Comparison of ENCODE assay signal across 16 cellular contexts in the genomic region with DNA sequence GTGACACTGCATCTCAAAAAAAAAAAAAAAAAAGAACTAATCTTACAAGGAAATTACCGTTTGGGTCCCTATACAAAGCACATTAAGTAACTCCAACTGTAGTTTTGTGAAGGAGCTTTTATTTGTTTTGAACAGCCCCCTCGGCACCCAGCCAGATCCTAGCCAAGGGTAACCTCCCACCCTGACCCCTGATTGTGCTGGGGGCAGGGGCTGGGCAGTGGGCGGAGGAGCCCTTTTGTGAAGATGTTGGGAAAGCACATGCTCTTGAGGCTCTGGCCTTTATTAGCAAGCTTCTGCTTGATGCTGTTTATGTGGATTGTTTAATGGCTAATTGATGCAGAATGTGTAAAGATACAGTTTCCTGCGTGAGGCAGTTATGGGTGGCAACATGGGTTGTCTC.
A peak's percentile ranks its signal among the peaks of the same experiment; 100 is the strongest.
DNase-seq lines count a peak whose midpoint lies in the region; ATAC-seq and TF ChIP-seq lines count a peak whose summit lies in the region.
"Had no signal": no experiment of that assay in that cellular context is flagged by ENCODE, and none has a peak within 500 bp of the region (broad histone marks: within the 10 kb centered on the region; RNA-seq: fewer than 3 reads in every experiment).

No MANE protein-coding gene starts in this region.

- intact Hi-C loops in esophagus muscularis mucosa (cut with DNase I), result no loop called here

- peaks cover 6% of the 10 kb centered on the region in 2 donors for H3K9me3 ChIP-seq in neuronal stem cell (replicated peaks in 1 of 2; ENCODE audit: control insufficient read depth in 2 of 2, insufficient read depth in 1 of 2, low read depth in 1 of 2, low read length in 2 of 2)
- peaks cover 0 to 7% (median 6%) of the 10 kb centered on the region in 4 donors for H3K9me3 ChIP-seq in esophagus muscularis mucosa

- no peak overlapping the region for H3K23ac ChIP-seq in neuronal stem cell (ENCODE audit: low read depth, low read length, poor library complexity)

- no peak overlapping the region for H2BK120ac ChIP-seq in neuronal stem cell (ENCODE audit: low read depth, low read length)

- no peak overlapping the region for H3K4ac ChIP-seq in neuronal stem cell (ENCODE audit: low read length)

- H3K36me3 ChIP-seq in neuronal stem cell (replicated peaks in 1 of 2; ENCODE audit: control insufficient read depth in 2 of 2, insufficient read depth in 2 of 2, low read length in 2 of 2) (no peaks in the 10 kb centered on the region), esophagus muscularis mucosa (no peaks in the 10 kb centered on the region)
- H3K36me3 ChIP-seq: HAP-1 had no signal

- DNase-seq in NCI-H1417 (lab: John Stamatoyannopoulos, UW) (peak in 2 of 3 experiments; percentile 16 to 69), NCI-H1417 treated with DMSO at 0.1 percent for 48 hours (lab: John Stamatoyannopoulos, UW) (no peak), NCI-H748 treated with DMSO at 0.1 percent for 48 hours (lab: John Stamatoyannopoulos, UW) (peak; percentile 44), neuronal stem cell (ENCODE audit: low spot score) (peak; percentile 50), esophagus muscularis mucosa (ENCODE audit: extremely low spot score) (no peak), Ammon's horn (ENCODE audit: low spot score) (no peak)
- DNase-seq: AML-193; Calu3; CD4-positive, CD25-positive, alpha-beta regulatory T cell; DMS 273 treated with DMSO at 0.1 percent for 48 hours; HFFc6 had no signal

- H3K4me1 ChIP-seq in neuronal stem cell (ENCODE audit: control insufficient read depth in 2 of 2, insufficient read depth in 1 of 2, low read depth in 1 of 2, low read length in 2 of 2) (peaks cover 2 to 3% of the 10 kb centered on the region in 2 donors), esophagus muscularis mucosa (no peaks in the 10 kb centered on the region)
- H3K4me1 ChIP-seq: BLaER1 treated with 17β-estradiol and CSF1 and Interleukin-3, amounts not matched to agents 10 nM and 100 nM had no signal

- H3K14ac ChIP-seq in neuronal stem cell (ENCODE audit: low read length), result no peak overlapping the region

- no peak overlapping the region for H2AFZ ChIP-seq in neuronal stem cell (ENCODE audit: low read length)

- no peak for TF ChIP-seq POLR2A in esophagus muscularis mucosa (IDR thresholded peaks at IDR 0.05; ENCODE audit: low read depth)

- no peak for TF ChIP-seq EP300 in esophagus muscularis mucosa (IDR thresholded peaks at IDR 0.05)

- H3K4me3 ChIP-seq in neuronal stem cell (ENCODE audit: low read length in 2 of 2), result no peak overlapping the region
- H3K4me3 ChIP-seq in esophagus muscularis mucosa, result no peak overlapping the region
- H3K4me3 ChIP-seq: BLaER1 treated with 17β-estradiol and CSF1 and Interleukin-3, amounts not matched to agents 10 nM and 100 nM; HAP-1; K562 had no signal

- no peak overlapping the region for H2BK12ac ChIP-seq in neuronal stem cell (ENCODE audit: low read length)

- TF ChIP-seq CTCF in esophagus muscularis mucosa (IDR thresholded peaks at IDR 0.05), result no peak

- H3K27ac ChIP-seq in neuronal stem cell (replicated peaks; ENCODE audit: low read length), result no peak overlapping the region
- H3K27ac ChIP-seq in esophagus muscularis mucosa (replicated peaks in 1 of 4), result no peak overlapping the region
- H3K27ac ChIP-seq: 22Rv1; BLaER1 treated with 17β-estradiol and CSF1 and Interleukin-3, amounts not matched to agents 10 nM and 100 nM had no signal

- no peak overlapping the region for H3K4me2 ChIP-seq in neuronal stem cell (ENCODE audit: insufficient read depth, low read length, poor library complexity, severe bottlenecking)
- H3K4me2 ChIP-seq: BLaER1 treated with 17β-estradiol and CSF1 and Interleukin-3, amounts not matched to agents 10 nM and 100 nM had no signal

- no peak overlapping the region for H2BK15ac ChIP-seq in neuronal stem cell (ENCODE audit: low read length)

- no peak overlapping the region for H2AK5ac ChIP-seq in neuronal stem cell (ENCODE audit: low read depth, low read length)

- no peak overlapping the region for H3K18ac ChIP-seq in neuronal stem cell (ENCODE audit: low read length)

- no peak overlapping the region for H3K9ac ChIP-seq in neuronal stem cell (ENCODE audit: low read depth, low read length, poor library complexity)
- H3K9ac ChIP-seq: BLaER1 treated with 17β-estradiol and CSF1 and Interleukin-3, amounts not matched to agents 10 nM and 100 nM had no signal

- WGBS in neuronal stem cell (ENCODE audit: extremely low coverage in 2 of 2, insufficient read length in 2 of 2, insufficient replicate concordance in 1 of 2), 2 donors, result no CpG with 5 or more reads among the region's 4 CpGs
- 82% methylated on average over 4 of the region's 4 CpGs for WGBS in esophagus muscularis mucosa

- H3K79me1 ChIP-seq in neuronal stem cell (ENCODE audit: low read depth, low read length), result no peaks in the 10 kb centered on the region

- H4K8ac ChIP-seq in neuronal stem cell (ENCODE audit: low read depth, low read length), result no peak overlapping the region

- H4K91ac ChIP-seq in neuronal stem cell (ENCODE audit: low read depth, low read length, poor library complexity), result no peak overlapping the region

- ATAC-seq in GM18511 (IDR thresholded peaks at IDR 0.05; ENCODE audit: unreplicated experiment), result no peak
- ATAC-seq: K562 had no signal

- no peak overlapping the region for H2BK5ac ChIP-seq in neuronal stem cell (ENCODE audit: low read length)

- H3K27me3 ChIP-seq in neuronal stem cell (ENCODE audit: control insufficient read depth in 3 of 3, insufficient read depth in 3 of 3, low read depth in 1 of 3, low read length in 3 of 3) (peaks cover 0 to 2% (median 0%) of the 10 kb centered on the region in 3 experiments), esophagus muscularis mucosa (no peaks in the 10 kb centered on the region)
- H3K27me3 ChIP-seq: BLaER1 treated with 17β-estradiol and CSF1 and Interleukin-3, amounts not matched to agents 10 nM and 100 nM had no signal

Comparison
In these comparisons a context has a peak if more than half of its experiments do, and no peak if none do; other contexts are left out.
1. DNase-seq: peak in NCI-H1417 (2 of 3), NCI-H748 treated with DMSO at 0.1 percent for 48 hours (single experiment) and neuronal stem cell (single experiment); none in NCI-H1417 treated with DMSO at 0.1 percent for 48 hours (single experiment), esophagus muscularis mucosa (single experiment) and Ammon's horn (single experiment).